In genomic region chr5:147659166-147659929, GRCh38 we compare ENCODE assay signal across 21 cellular contexts.
"Had no signal": no experiment of that assay in that cellular context is flagged by ENCODE, and none has a peak within 500 bp of the region (broad histone marks: within the 10 kb centered on the region; RNA-seq: fewer than 3 reads in every experiment).

No MANE protein-coding gene starts in this region.

- H3K4me3 ChIP-seq: breast epithelium, heart right ventricle, left ventricle myocardium inferior, psoas muscle, thoracic aorta had no signal

- H3K9me3 ChIP-seq: psoas muscle, thoracic aorta had no signal

- H3K27ac ChIP-seq: breast epithelium, heart right ventricle, left ventricle myocardium inferior, psoas muscle, thoracic aorta had no signal

- H3K27me3 ChIP-seq: breast epithelium had no signal

- ATAC-seq: activated CD4-positive, alpha-beta T cell treated with anti-CD3 and anti-CD28 coated beads for 36 hours; activated CD8-positive, alpha-beta memory T cell treated with anti-CD3 and anti-CD28 coated beads, Interleukin-2, amount 10 ng/mL, durations not matched to agents 7 days and 5 days; activated naive CD8-positive, alpha-beta T cell treated with anti-CD3 and anti-CD28 coated beads, Interleukin-2, amount 50 U/mL, for 24 hours; heart right ventricle; psoas muscle; sciatic nerve; stimulated activated effector memory CD8-positive, alpha-beta T cell treated with anti-CD3 and anti-CD28 coated beads, Interleukin-12 subunit alpha, Interleukin-12 subunit beta, amount 100 ng/mL, for 72 hours had no signal

- DNase-seq: activated CD4-positive, alpha-beta memory T cell treated with anti-CD3 and anti-CD28 coated beads for 36 hours; activated CD4-positive, alpha-beta T cell treated with anti-CD3 and anti-CD28 coated beads for 36 hours; activated naive CD4-positive, alpha-beta T cell treated with anti-CD3 and anti-CD28 coated beads for 36 hours; activated naive CD8-positive, alpha-beta T cell treated with anti-CD3 and anti-CD28 coated beads, Interleukin-2, amount 50 U/mL, for 24 hours; activated T-cell treated with anti-CD3 and anti-CD28 coated beads, Interleukin-2, amount 50 U/mL, for 1 hour; cerebellar nuclear complex; effector memory CD4-positive, alpha-beta T cell; heart right ventricle; islet precursor cell; left ventricle myocardium inferior; mesenchymal stem cell; nephron progenitor cell; occipital lobe; psoas muscle; stimulated activated CD4-positive, alpha-beta T cell treated with anti-CD3 and anti-CD28 coated beads, Interleukin-12 subunit alpha, Interleukin-12 subunit beta, amount 100 ng/mL, for 4 hours; stimulated activated CD4-positive, alpha-beta T cell treated with anti-CD3 and anti-CD28 coated beads, Interleukin-2, amount 100 ng/mL, for 24 hours had no signal

- H3K4me1 ChIP-seq: breast epithelium, heart right ventricle, left ventricle myocardium inferior, psoas muscle had no signal

- H3K36me3 ChIP-seq: breast epithelium, heart right ventricle, left ventricle myocardium inferior, thoracic aorta had no signal
